Comparison of ENCODE assay signal across 2 cellular contexts in the genomic region with DNA sequence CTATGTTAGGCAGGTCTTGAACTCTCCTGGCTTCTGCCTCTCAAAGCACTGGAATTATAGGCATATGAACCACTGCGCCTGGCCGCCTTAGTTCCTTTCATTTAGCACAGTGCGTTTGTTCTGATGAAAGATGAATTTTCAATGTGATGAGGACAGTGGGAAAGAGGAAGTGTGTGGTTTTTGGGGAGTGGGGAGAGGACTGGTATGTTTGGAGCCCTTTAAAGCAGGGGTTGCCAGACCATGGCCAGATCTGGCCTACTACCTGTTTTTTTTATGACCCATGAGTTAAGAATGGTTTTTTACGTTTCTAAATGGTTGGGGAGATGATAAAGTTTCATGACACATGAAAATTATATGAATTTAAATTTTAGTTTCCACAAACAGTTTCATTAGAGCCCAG.
TF ChIP-seq lines count a peak whose summit lies in the region.

No MANE protein-coding gene starts in this region.

TF ChIP-seq in A549, 52 proteins besides CTCF, POLR2A, EP300 and RAD21:
- TF ChIP-seq HOXB5 (CRISPR knock-in tag; IDR thresholded peaks at IDR 0.05) (no peak), NFE2L2 (conservative IDR thresholded peaks at IDR 0.05; ENCODE audit: low read length) (no peak), ESRRA (IDR thresholded peaks at IDR 0.05; ENCODE audit: borderline replicate concordance, low read length) (no peak), RARB (CRISPR knock-in tag; IDR thresholded peaks at IDR 0.05) (no peak), RFX5 (IDR thresholded peaks at IDR 0.05) (no peak)
- TF ChIP-seq, protein P1, sequence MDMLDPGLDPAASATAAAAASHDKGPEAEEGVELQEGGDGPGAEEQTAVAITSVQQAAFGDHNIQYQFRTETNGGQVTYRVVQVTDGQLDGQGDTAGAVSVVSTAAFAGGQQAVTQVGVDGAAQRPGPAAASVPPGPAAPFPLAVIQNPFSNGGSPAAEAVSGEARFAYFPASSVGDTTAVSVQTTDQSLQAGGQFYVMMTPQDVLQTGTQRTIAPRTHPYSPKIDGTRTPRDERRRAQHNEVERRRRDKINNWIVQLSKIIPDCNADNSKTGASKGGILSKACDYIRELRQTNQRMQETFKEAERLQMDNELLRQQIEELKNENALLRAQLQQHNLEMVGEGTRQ (IDR thresholded peaks at IDR 0.05) = no peak
- TF ChIP-seq, protein P2, sequence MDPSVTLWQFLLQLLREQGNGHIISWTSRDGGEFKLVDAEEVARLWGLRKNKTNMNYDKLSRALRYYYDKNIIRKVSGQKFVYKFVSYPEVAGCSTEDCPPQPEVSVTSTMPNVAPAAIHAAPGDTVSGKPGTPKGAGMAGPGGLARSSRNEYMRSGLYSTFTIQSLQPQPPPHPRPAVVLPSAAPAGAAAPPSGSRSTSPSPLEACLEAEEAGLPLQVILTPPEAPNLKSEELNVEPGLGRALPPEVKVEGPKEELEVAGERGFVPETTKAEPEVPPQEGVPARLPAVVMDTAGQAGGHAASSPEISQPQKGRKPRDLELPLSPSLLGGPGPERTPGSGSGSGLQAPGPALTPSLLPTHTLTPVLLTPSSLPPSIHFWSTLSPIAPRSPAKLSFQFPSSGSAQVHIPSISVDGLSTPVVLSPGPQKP (IDR thresholded peaks at IDR 0.05; ENCODE audit: low read depth, low read length) = no peak

TF ChIP-seq in IMR-90, 13 proteins besides CTCF, POLR2A, EP300 and RAD21:
- TF ChIP-seq NFE2L2 (IDR thresholded peaks at IDR 0.05; ENCODE audit: low read depth, low read length) = no peak
- TF ChIP-seq CEBPB (IDR thresholded peaks at IDR 0.05; ENCODE audit: low read depth, low read length) = no peak
- no peak for TF ChIP-seq BHLHE40 (IDR thresholded peaks at IDR 0.05; ENCODE audit: low read depth, low read length)
- no peak for TF ChIP-seq MAFK (IDR thresholded peaks at IDR 0.05; ENCODE audit: low read depth, low read length)
- no peak for TF ChIP-seq MXI1 (IDR thresholded peaks at IDR 0.05; ENCODE audit: borderline replicate concordance, low read depth, low read length)
- TF ChIP-seq RFX5 (IDR thresholded peaks at IDR 0.05; ENCODE audit: low read depth, low read length) = no peak
- TF ChIP-seq FOS (IDR thresholded peaks at IDR 0.05; ENCODE audit: low read depth, low read length) = no peak
- TF ChIP-seq, protein P2 (IDR thresholded peaks at IDR 0.05; ENCODE audit: borderline replicate concordance, low read depth, low read length) = no peak
TF ChIP-seq in IMR-90: peak in this region for 0.
